ENCODE assay signal across 20 cellular contexts in the genomic region with DNA sequence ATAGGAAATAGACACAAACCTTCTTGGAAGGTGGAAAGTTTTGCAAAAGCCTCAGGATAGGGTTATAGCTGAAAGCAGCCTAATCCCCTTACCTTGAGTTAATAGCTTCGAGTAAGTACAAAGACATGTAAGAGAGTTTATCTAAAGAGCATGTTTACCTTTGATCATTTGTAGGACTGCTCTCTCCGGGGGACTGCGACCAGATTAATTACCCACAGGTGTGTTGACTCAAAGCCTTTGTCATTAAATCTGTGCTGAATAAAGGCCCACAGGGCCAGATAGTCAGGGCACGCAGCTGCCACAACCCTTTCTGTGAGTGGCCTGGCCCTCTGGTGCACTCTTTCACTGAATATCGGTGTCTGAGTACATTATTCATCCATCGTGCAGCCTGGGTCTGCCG. TPM values are rescaled to one million over a fixed set of nuclear protein-coding genes. Genes with fewer than 3 reads are reported as not detected.
A peak's percentile ranks its signal among the peaks of the same experiment; 100 is the strongest.
DNase-seq lines count a peak whose midpoint lies in the region; ATAC-seq and TF ChIP-seq lines count a peak whose summit lies in the region.
"Had no signal": no experiment of that assay in that cellular context is flagged by ENCODE, and none has a peak within 500 bp of the region (broad histone marks: within the 10 kb centered on the region; RNA-seq: fewer than 3 reads in every experiment).

No MANE protein-coding gene starts in this region.

- no peak for DNase-seq in CD4-positive, CD25-positive, alpha-beta regulatory T cell
- DNase-seq in HCT116 (ENCODE audit: low read depth, low spot score) (no peak), RWPE2 (ENCODE audit: low spot score) (no peak), neural crest cell (ENCODE audit: low read depth, low spot score) (no peak), kidney tubule cell (ENCODE audit: low spot score) (no peak), ecto neural progenitor cell (ENCODE audit: low spot score) (no peak)
- DNase-seq: activated CD4-positive, alpha-beta T cell treated with anti-CD3 and anti-CD28 coated beads, Interleukin-2, amount 10 ng/mL, durations not matched to agents 24 days and 14 days; AML-193; aorta; caudate nucleus; DND-41; heart right ventricle; NCI-H1436; sigmoid colon; SK-N-SH had no signal

- H3K4me3 Mint-ChIP-seq in CD4-positive, CD25-positive, alpha-beta regulatory T cell: peak overlapping the region in 2 of 4 donors; percentile 27 to 98
- H3K4me3 Mint-ChIP-seq in neural crest cell: peak overlapping the region; percentile 61
- H3K4me3 Mint-ChIP-seq: activated CD4-positive, alpha-beta T cell treated with anti-CD3 and anti-CD28 coated beads, Interleukin-2, amount 10 ng/mL, durations not matched to agents 24 days and 14 days had no signal

- intact Hi-C loops in HCT116 (cut with micrococcal nuclease): loop anchor here (1.0 to 5.0 kb wide), 2 partner anchors 94 to 200 kb away; no protein-coding TSS in a partner anchor

- no peaks in the 10 kb centered on the region for H3K9me2 ChIP-seq in HCT116 (ENCODE audit: insufficient read depth)
- H3K9me2 ChIP-seq: SK-N-SH had no signal

- RAD21 ChIA-PET in HCT116 (lab: Charles Lee; ENCODE audit: low non-redundant PET in 1 of 2, low total read pairs in 2 of 2, uncharacterized antibody in 2 of 2, unreplicated experiment in 2 of 2): interaction anchor here in 1 of 2 experiments (1.1 kb wide), 1 partner anchor 45 kb away, joined by 4 read pairs; no protein-coding TSS in a partner anchor

- no peaks in the 10 kb centered on the region for H3K9me3 ChIP-seq in CD4-positive, CD25-positive, alpha-beta regulatory T cell (ENCODE audit: control insufficient read depth in 2 of 2, low read length in 2 of 2)
- H3K9me3 ChIP-seq in HCT116 (ENCODE audit: control insufficient read depth in 1 of 2, insufficient read depth in 1 of 2, low read depth in 1 of 2, low read length in 2 of 2) (no peaks in the 10 kb centered on the region), RWPE2 (ENCODE audit: severe bottlenecking) (no peaks in the 10 kb centered on the region)
- H3K9me3 ChIP-seq: heart right ventricle, sigmoid colon, SK-N-SH, suprapubic skin had no signal

- peaks cover 11% of the 10 kb centered on the region for H3K36me3 Mint-ChIP-seq in CD4-positive, CD25-positive, alpha-beta regulatory T cell
- no peaks in the 10 kb centered on the region for H3K36me3 Mint-ChIP-seq in neural crest cell (ENCODE audit: low read depth)

- no peak overlapping the region for H2AFZ ChIP-seq in HCT116 (ENCODE audit: low read depth, low read length, poor library complexity, severe bottlenecking)

- H3K27me3 Mint-ChIP-seq in CD4-positive, CD25-positive, alpha-beta regulatory T cell: peaks cover 3% of the 10 kb centered on the region
- H3K27me3 Mint-ChIP-seq in neural crest cell (ENCODE audit: low read depth): peaks cover 21% of the 10 kb centered on the region
- H3K27me3 Mint-ChIP-seq: activated naive CD4-positive, alpha-beta T cell treated with anti-CD3 and anti-CD28 coated beads, Interleukin-2, amount 50 U/mL, for 24 hours had no signal

- peak overlapping the region; percentile 17; the same call in 1 of the 2 replicates for H3K4me2 ChIP-seq in HCT116 (ENCODE audit: low read length)

- H3K36me3 ChIP-seq in CD4-positive, CD25-positive, alpha-beta regulatory T cell (ENCODE audit: control insufficient read depth, insufficient read depth, low read length): peaks cover 10% of the 10 kb centered on the region
- H3K36me3 ChIP-seq in HCT116 (ENCODE audit: control insufficient read depth in 1 of 2, insufficient read depth in 2 of 2, low read length in 2 of 2) (no peaks in the 10 kb centered on the region), RWPE2 (ENCODE audit: low read depth) (peaks cover 7% of the 10 kb centered on the region)
- H3K36me3 ChIP-seq: suprapubic skin had no signal

- peaks cover 24 to 73% (median 47%) of the 10 kb centered on the region in 4 donors for H3K4me1 Mint-ChIP-seq in CD4-positive, CD25-positive, alpha-beta regulatory T cell
- H3K4me1 Mint-ChIP-seq in neural crest cell: peaks cover 42% of the 10 kb centered on the region

- no peak overlapping the region for H3K27ac ChIP-seq in CD4-positive, CD25-positive, alpha-beta regulatory T cell (ENCODE audit: insufficient read depth, low read length, poor library complexity, severe bottlenecking)
- no peak overlapping the region for H3K27ac ChIP-seq in HCT116 (ENCODE audit: low read depth, low read length)
- H3K27ac ChIP-seq in RWPE2 (ENCODE audit: poor library complexity, severe bottlenecking): peak overlapping the region; percentile 91
- H3K27ac ChIP-seq: suprapubic skin, VCaP had no signal

- CTCF ChIA-PET in HCT116 (lab: Charles Lee): interaction anchor here (0.7 to 6.4 kb wide), 5 partner anchors 45 to 201 kb away, joined by 3 to 71 read pairs (median 3); partner anchors contain the start of gene NCR3

- no peak for ATAC-seq in CD4-positive, CD25-positive, alpha-beta regulatory T cell (ENCODE audit: low read depth in 2 of 2)
- ATAC-seq in HCT116 (no peak), RWPE2 (ENCODE audit: low read depth) (no peak), HG03159 (IDR thresholded peaks at IDR 0.05; ENCODE audit: unreplicated experiment) (no peak)
- ATAC-seq: heart right ventricle; stimulated activated effector memory CD8-positive, alpha-beta T cell treated with anti-CD3 and anti-CD28 coated beads, Interleukin-12 subunit alpha, Interleukin-12 subunit beta, amount 100 ng/mL, for 72 hours had no signal

- no peaks in the 10 kb centered on the region for H3K9me3 Mint-ChIP-seq in CD4-positive, CD25-positive, alpha-beta regulatory T cell
- H3K9me3 Mint-ChIP-seq in neural crest cell: no peaks in the 10 kb centered on the region
- H3K9me3 Mint-ChIP-seq: activated CD4-positive, alpha-beta T cell treated with anti-CD3 and anti-CD28 coated beads, Interleukin-2, amount 10 ng/mL, durations not matched to agents 24 days and 14 days; activated naive CD4-positive, alpha-beta T cell treated with anti-CD3 and anti-CD28 coated beads, Interleukin-2, amount 50 U/mL, for 24 hours; stimulated activated effector memory CD8-positive, alpha-beta T cell treated with anti-CD3 and anti-CD28 coated beads, Interleukin-12 subunit alpha, Interleukin-12 subunit beta, amount 100 ng/mL, for 72 hours had no signal

- TF ChIP-seq RAD21 in HCT116 (IDR thresholded peaks at IDR 0.05; ENCODE audit: low read depth): no peak

- POLR2A ChIA-PET in HCT116 (lab: Charles Lee): interaction anchor here (1.1 to 1.2 kb wide), 3 partner anchors 44 to 202 kb away, joined by 3 to 4 read pairs (median 3); no protein-coding TSS in a partner anchor

- no peak for TF ChIP-seq POLR2A in HCT116 (IDR thresholded peaks at IDR 0.05; ENCODE audit: borderline replicate concordance, extremely low read depth, insufficient read depth, insufficient read length)

- peak overlapping the region in 1 of 3 donors; percentile 93 for H3K27ac Mint-ChIP-seq in CD4-positive, CD25-positive, alpha-beta regulatory T cell
- no peak overlapping the region for H3K27ac Mint-ChIP-seq in neural crest cell (ENCODE audit: unreplicated experiment)
- H3K27ac Mint-ChIP-seq: activated CD4-positive, alpha-beta T cell treated with anti-CD3 and anti-CD28 coated beads, Interleukin-2, amount 10 ng/mL, durations not matched to agents 24 days and 14 days; activated naive CD4-positive, alpha-beta T cell treated with anti-CD3 and anti-CD28 coated beads, Interleukin-2, amount 50 U/mL, for 24 hours; stimulated activated effector memory CD8-positive, alpha-beta T cell treated with anti-CD3 and anti-CD28 coated beads, Interleukin-12 subunit alpha, Interleukin-12 subunit beta, amount 100 ng/mL, for 72 hours had no signal

- peak overlapping the region; percentile 10 for H3K4me3 ChIP-seq in CD4-positive, CD25-positive, alpha-beta regulatory T cell (ENCODE audit: low read depth, low read length)
- H3K4me3 ChIP-seq in HCT116 (replicated peaks in 1 of 2; ENCODE audit: low read depth in 1 of 2, low read length in 2 of 2) (no peak overlapping the region), RWPE2 (ENCODE audit: severe bottlenecking) (no peak overlapping the region)
- H3K4me3 ChIP-seq: sigmoid colon, suprapubic skin had no signal

- BruUV-seq in HCT116 (replicated peaks; lab: Mats Ljungman, UMichigan): no TSS peak

- TF ChIP-seq CTCF in HCT116 (IDR thresholded peaks at IDR 0.05 in 2 of 3, conservative IDR thresholded peaks at IDR 0.05 in 1 of 3; ENCODE audit: borderline replicate concordance in 1 of 3, insufficient read depth in 1 of 3, low read depth in 2 of 3, low read length in 2 of 3) (no peak), RWPE2 (IDR thresholded peaks at IDR 0.05; ENCODE audit: poor library complexity, severe bottlenecking) (no peak), neural crest cell (conservative IDR thresholded peaks at IDR 0.05) (no peak)

- peaks cover 11% of the 10 kb centered on the region; the same call in 1 of the 2 replicates for H3K79me2 ChIP-seq in HCT116 (ENCODE audit: insufficient read depth, low read length)

- no peaks in the 10 kb centered on the region for H3K27me3 ChIP-seq in CD4-positive, CD25-positive, alpha-beta regulatory T cell (ENCODE audit: control insufficient read depth, insufficient read depth, low read length)
- H3K27me3 ChIP-seq in HCT116 (ENCODE audit: insufficient read depth, low read length): no peaks in the 10 kb centered on the region
- no peaks in the 10 kb centered on the region for H3K27me3 ChIP-seq in RWPE2 (ENCODE audit: insufficient read depth, poor library complexity, severe bottlenecking)
- H3K27me3 ChIP-seq: heart right ventricle, sigmoid colon, suprapubic skin had no signal

- no peak overlapping the region for H3K9ac ChIP-seq in HCT116 (ENCODE audit: low read length)
- H3K9ac ChIP-seq: SK-N-SH had no signal

- H4K20me1 ChIP-seq in HCT116 (ENCODE audit: insufficient read depth): no peaks in the 10 kb centered on the region

- peaks cover 49% of the 10 kb centered on the region for H3K4me1 ChIP-seq in CD4-positive, CD25-positive, alpha-beta regulatory T cell (ENCODE audit: control insufficient read depth, insufficient read depth, low read length, poor library complexity, severe bottlenecking)
- H3K4me1 ChIP-seq in HCT116 (ENCODE audit: control insufficient read depth in 1 of 2, insufficient read depth in 2 of 2, low read length in 2 of 2): peaks cover 37 to 44% of the 10 kb centered on the region in 2 experiments
- H3K4me1 ChIP-seq in RWPE2 (ENCODE audit: insufficient read depth, poor library complexity, severe bottlenecking): peaks cover 26% of the 10 kb centered on the region

TF ChIP-seq in HCT116, 20 proteins besides CTCF, POLR2A, EP300 and RAD21 (continues in another document):
- TF ChIP-seq, protein P1, sequence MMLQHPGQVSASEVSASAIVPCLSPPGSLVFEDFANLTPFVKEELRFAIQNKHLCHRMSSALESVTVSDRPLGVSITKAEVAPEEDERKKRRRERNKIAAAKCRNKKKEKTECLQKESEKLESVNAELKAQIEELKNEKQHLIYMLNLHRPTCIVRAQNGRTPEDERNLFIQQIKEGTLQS (IDR thresholded peaks at IDR 0.05): no peak

RNA-seq across cellular contexts. Expression of gene MICA, which starts 5.5 kb away (rescaled TPM):
- 15.9 TPM for total RNA-seq in CD4-positive, CD25-positive, alpha-beta regulatory T cell
- polyA plus RNA-seq in CD4-positive, CD25-positive, alpha-beta regulatory T cell: 10 to 100 TPM in 1 of 4 donors, 1 to 10 TPM in 3; 6.4 to 10.6 (median 7.5) TPM
- total RNA-seq in HCT116 (2021; ENCODE audit: unreplicated experiment) (24.1 TPM), neural crest cell (21.1 and 21.7 TPM in 2 replicates)
- 37.3 and 41.2 TPM in 2 replicates for polyA plus RNA-seq in HCT116 (2012)

RNA-seq across cellular contexts. Expression of gene HLA-B, which starts 40.9 kb away (rescaled TPM):
- 8,618 TPM for total RNA-seq in CD4-positive, CD25-positive, alpha-beta regulatory T cell
- polyA plus RNA-seq in CD4-positive, CD25-positive, alpha-beta regulatory T cell: 1,000 to 10,000 TPM; 4,778 to 8,292 (median 6,791) TPM
- total RNA-seq in HCT116 (2021; ENCODE audit: unreplicated experiment): 381 TPM
- 504 and 684 TPM in 2 replicates for polyA plus RNA-seq in HCT116 (2012)
- 29.5 and 35.5 TPM in 2 replicates for total RNA-seq in neural crest cell

Comparison
In these comparisons a context has a peak if more than half of its experiments do, and no peak if none do; other contexts are left out.
1. RNA of gene HLA-B, which starts 40.9 kb away (total RNA-seq): 8,618 TPM in CD4-positive, CD25-positive, alpha-beta regulatory T cell (single experiment); 381 TPM in HCT116 (single experiment) and 29.5 to 35.5 TPM in neural crest cell; every median in the first group is over 10 times any median in the second.